ENCODE assay signal across 21 cellular contexts in the genomic region with DNA sequence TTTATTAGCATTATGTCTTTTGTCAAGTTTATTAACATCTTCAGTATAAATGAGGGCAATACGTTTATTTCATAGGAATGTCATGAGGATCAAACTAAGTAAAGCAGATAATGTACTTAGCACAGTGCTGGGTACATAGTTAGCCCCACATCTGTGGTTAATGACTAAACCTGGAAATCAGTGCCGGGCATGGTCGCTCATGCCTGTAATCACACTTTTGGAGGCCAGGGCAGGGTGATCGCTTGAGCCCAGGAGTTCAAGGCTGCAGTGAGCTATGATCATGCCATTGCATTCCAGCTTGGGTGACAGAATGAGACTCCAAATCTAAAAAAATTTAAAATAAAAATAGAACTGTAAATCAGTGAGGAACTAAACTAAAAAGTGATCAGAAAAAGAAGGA. TPM values are rescaled to one million over a fixed set of nuclear protein-coding genes. Genes with fewer than 3 reads are reported as not detected.
A peak's percentile ranks its signal among the peaks of the same experiment; 100 is the strongest.
DNase-seq lines count a peak whose midpoint lies in the region; ATAC-seq, FAIRE-seq and TF ChIP-seq lines count a peak whose summit lies in the region.
"Had no signal": no experiment of that assay in that cellular context is flagged by ENCODE, and none has a peak within 500 bp of the region (broad histone marks: within the 10 kb centered on the region; RNA-seq: fewer than 3 reads in every experiment).

No MANE protein-coding gene starts in this region.

- H3K27ac ChIP-seq in GM12878 (ENCODE audit: control insufficient read depth, insufficient read depth) (no peak overlapping the region), liver (ENCODE audit: low read depth in 1 of 2, low read length in 2 of 2) (no peak overlapping the region), heart right ventricle (no peak overlapping the region)
- H3K27ac ChIP-seq: 22Rv1, GM23248 had no signal

- TF ChIP-seq RAD21 in GM12878 (IDR thresholded peaks at IDR 0.05; ENCODE audit: insufficient read depth, low read depth, low read length) (no peak), liver (IDR thresholded peaks at IDR 0.05) (no peak)

- H2AFZ ChIP-seq in GM12878 (ENCODE audit: control insufficient read depth, low read depth, low read length), result no peak overlapping the region
- H2AFZ ChIP-seq: GM23248 had no signal

- DNase-seq in ACHN (peak; percentile 44), GM12878 (ENCODE audit: low read depth, low spot score) (peak; percentile 12), heart right ventricle (no peak), HuH-7.5 (ENCODE audit: low spot score) (no peak), NOMO-1 (lab: John Stamatoyannopoulos, UW; ENCODE audit: unreplicated experiment in 2 of 2) (no peak), HAP-1 (ENCODE audit: low spot score in 2 of 2) (no peak)
- DNase-seq: CD4-positive, CD25-positive, alpha-beta regulatory T cell; COR-L47; GDM1; GM23248; HCEC 1CT; KG1; MV-4-11; NCI-H1694 treated with DMSO at 0.1 percent for 48 hours; Right ventricle myocardium superior had no signal

- no peaks in the 10 kb centered on the region; the same call in 2 of the 3 replicates for H3K9me3 ChIP-seq in GM12878 (replicated peaks; ENCODE audit: control insufficient read depth, insufficient read depth, low read length)
- no peaks in the 10 kb centered on the region for H3K9me3 ChIP-seq in liver (ENCODE audit: control insufficient read depth in 4 of 4, low read length in 3 of 4)
- peaks cover 0 to 19% (median 0%) of the 10 kb centered on the region in 11 donors for H3K9me3 ChIP-seq in heart right ventricle
- no peaks in the 10 kb centered on the region for H3K9me3 ChIP-seq in HAP-1

- in situ Hi-C loops in ACHN (cut with HindIII; ENCODE audit: low pct_ligation_motif_present, low pct_unique_long_range_greater_than_20kb, low sequenced_read_pairs), result no loop called here
- in situ Hi-C loops in GM12878 (cut with MboI), result no loop called here
- in situ Hi-C loops in HAP-1 (cut with MboI; ENCODE audit: low sequenced_read_pairs), result no loop called here

- H4K20me1 ChIP-seq in GM12878 (ENCODE audit: control insufficient read depth, insufficient read depth), result no peaks in the 10 kb centered on the region

- H3K4me3 ChIP-seq in GM12878 (no peak overlapping the region), liver (ENCODE audit: low read depth in 1 of 3, low read length in 3 of 3) (no peak overlapping the region), heart right ventricle (no peak overlapping the region), HAP-1 (no peak overlapping the region)
- H3K4me3 ChIP-seq: GM23248 had no signal

- H3K4me1 ChIP-seq in GM12878 (ENCODE audit: control insufficient read depth, insufficient read depth, low read length) (no peaks in the 10 kb centered on the region), liver (ENCODE audit: control insufficient read depth in 4 of 4, insufficient read depth in 4 of 4, low read length in 3 of 4) (no peaks in the 10 kb centered on the region), heart right ventricle (no peaks in the 10 kb centered on the region), HAP-1 (no peaks in the 10 kb centered on the region)

- no peak for TF ChIP-seq EP300 in GM12878 (IDR thresholded peaks at IDR 0.05; ENCODE audit: borderline replicate concordance in 1 of 2, control insufficient read depth in 1 of 2, low read depth in 2 of 2, low read length in 2 of 2)

- CTCF ChIA-PET in GM12878 (lab: Yijun Ruan, JAX), result no interaction called here

- POLR2A ChIA-PET in GM12878 (lab: Charles Lee), result interaction anchor here (0.7 kb wide), 1 partner anchor 58 kb away, joined by 6 read pairs; no protein-coding TSS in a partner anchor

- no peak for TF ChIP-seq POLR2A in GM12878 (IDR thresholded peaks at IDR 0.05; ENCODE audit: low read depth, low read length)

- no peaks in the 10 kb centered on the region for H3K36me3 ChIP-seq in GM12878 (ENCODE audit: control insufficient read depth in 2 of 2, insufficient read depth in 2 of 2, low read length in 1 of 2)
- no peaks in the 10 kb centered on the region for H3K36me3 ChIP-seq in liver (ENCODE audit: control insufficient read depth in 4 of 4, insufficient read depth in 3 of 4, low read depth in 1 of 4, low read length in 3 of 4)
- no peaks in the 10 kb centered on the region for H3K36me3 ChIP-seq in heart right ventricle
- no peaks in the 10 kb centered on the region for H3K36me3 ChIP-seq in HAP-1 (replicated peaks)

- SMC1A ChIA-PET in GM12878 (lab: Charles Lee; ENCODE audit: uncharacterized antibody, unreplicated experiment), result no interaction called here

- H3K27me3 ChIP-seq in GM12878 (replicated peaks in 1 of 2; ENCODE audit: control insufficient read depth in 2 of 2, insufficient read depth in 2 of 2, low read length in 1 of 2) (no peaks in the 10 kb centered on the region), liver (ENCODE audit: control insufficient read depth in 4 of 4, insufficient read depth in 4 of 4, low read length in 3 of 4) (no peaks in the 10 kb centered on the region), heart right ventricle (no peaks in the 10 kb centered on the region), HAP-1 (ENCODE audit: low read depth) (no peaks in the 10 kb centered on the region)

- no peak overlapping the region for H3K4me2 ChIP-seq in GM12878 (ENCODE audit: control insufficient read depth, insufficient read depth)

- FAIRE-seq in GM12878 (lab: Jason Lieb, UNC), result no peak

- TF ChIP-seq CTCF in GM12878 (IDR thresholded peaks at IDR 0.05 in 2 of 3, conservative IDR thresholded peaks at IDR 0.05 in 1 of 3; ENCODE audit: control insufficient read depth in 2 of 3, extremely low read depth in 1 of 3, insufficient read depth in 1 of 3, low read depth in 3 of 3, low read length in 3 of 3) (no peak), liver (IDR thresholded peaks at IDR 0.05; ENCODE audit: low read depth, low read length, missing input control) (no peak), heart right ventricle (IDR thresholded peaks at IDR 0.05) (no peak)

- intact Hi-C loops in GM12878 (cut with micrococcal nuclease; ENCODE audit: unreplicated experiment) (no loop called here), heart right ventricle (cut with DNase I) (no loop called here)

- 24% methylated on average over 4 of the region's 4 CpGs for WGBS in GM12878 (ENCODE audit: insufficient coverage, insufficient replicate concordance, low lambda C conversion rate, missing lambda C conversion rate)
- WGBS in liver, result 63% methylated on average over 4 of the region's 4 CpGs
- WGBS in heart right ventricle, 2 donors, result 85 to 92% methylated on average over 4 of the region's 4 CpGs

- no peaks in the 10 kb centered on the region for H3K79me2 ChIP-seq in GM12878 (ENCODE audit: control insufficient read depth, insufficient read depth, low read length)

- RAD21 ChIA-PET in GM12878 (lab: Charles Lee; ENCODE audit: unreplicated experiment), result interaction anchor here (0.7 kb wide), 1 partner anchor 1054 kb away, joined by 3 read pairs; no protein-coding TSS in a partner anchor

- BruUV-seq in GM12878 (replicated peaks; lab: Mats Ljungman, UMichigan), result no TSS peak

- peak; percentile 48 for ATAC-seq in GM18907 (IDR thresholded peaks at IDR 0.05; ENCODE audit: unreplicated experiment)
- peak; percentile 88 for ATAC-seq in GM12878
- ATAC-seq in heart right ventricle, result no peak

- H3K9ac ChIP-seq in GM12878 (ENCODE audit: control insufficient read depth, insufficient read depth, low read length) (no peak overlapping the region), liver (ENCODE audit: low read depth in 1 of 2, low read length in 2 of 2) (no peak overlapping the region)
- H3K9ac ChIP-seq: GM23248 had no signal

TF ChIP-seq in GM12878, 131 proteins besides CTCF, POLR2A, EP300 and RAD21 (continues in another document):
- TF ChIP-seq HDGF (IDR thresholded peaks at IDR 0.05) (no peak), JUNB (IDR thresholded peaks at IDR 0.05) (no peak), FOXK2 (IDR thresholded peaks at IDR 0.05) (no peak)

TF ChIP-seq in liver, 16 proteins besides CTCF, POLR2A, EP300 and RAD21 (continues in another document):
- TF ChIP-seq, protein P1, sequence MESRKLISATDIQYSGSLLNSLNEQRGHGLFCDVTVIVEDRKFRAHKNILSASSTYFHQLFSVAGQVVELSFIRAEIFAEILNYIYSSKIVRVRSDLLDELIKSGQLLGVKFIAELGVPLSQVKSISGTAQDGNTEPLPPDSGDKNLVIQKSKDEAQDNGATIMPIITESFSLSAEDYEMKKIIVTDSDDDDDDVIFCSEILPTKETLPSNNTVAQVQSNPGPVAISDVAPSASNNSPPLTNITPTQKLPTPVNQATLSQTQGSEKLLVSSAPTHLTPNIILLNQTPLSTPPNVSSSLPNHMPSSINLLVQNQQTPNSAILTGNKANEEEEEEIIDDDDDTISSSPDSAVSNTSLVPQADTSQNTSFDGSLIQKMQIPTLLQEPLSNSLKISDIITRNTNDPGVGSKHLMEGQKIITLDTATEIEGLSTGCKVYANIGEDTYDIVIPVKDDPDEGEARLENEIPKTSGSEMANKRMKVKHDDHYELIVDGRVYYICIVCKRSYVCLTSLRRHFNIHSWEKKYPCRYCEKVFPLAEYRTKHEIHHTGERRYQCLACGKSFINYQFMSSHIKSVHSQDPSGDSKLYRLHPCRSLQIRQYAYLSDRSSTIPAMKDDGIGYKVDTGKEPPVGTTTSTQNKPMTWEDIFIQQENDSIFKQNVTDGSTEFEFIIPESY (IDR thresholded peaks at IDR 0.05), result no peak
- TF ChIP-seq YY1 (IDR thresholded peaks at IDR 0.05) (peak; percentile 40), RXRA (IDR thresholded peaks at IDR 0.05) (peak in 1 of 2 donors; percentile 55)

RNA-seq across cellular contexts. Expression of gene GUCY2C, which starts 44.8 kb away (rescaled TPM):
- 0.08 TPM in 1 of 2 replicates, not detected in the other for total RNA-seq in GM12878 (2013; cell fraction: nucleolus; rRNA removed)
- total RNA-seq in GM12878 (2014; rRNA removed) (0.11 and 0.16 TPM in 2 replicates), GM12878 (2014; rRNA removed; fragmentation: Illumina TruSeq; extraction: Trizol) (0.09 and 0.18 TPM in 2 replicates), GM12878 (2021) (0.08 TPM in 1 of 2 replicates, not detected in the other), liver (under 1 TPM in 1 of 2 donors, not detected in 1; 0.05 TPM), heart right ventricle (under 1 TPM in 2 of 10 donors, not detected in 8; 0.06 to 0.15 TPM)
- polyA plus RNA-seq in GM12878 (2011; ENCODE audit: low read depth), result 0.05 TPM
- polyA plus RNA-seq in GM12878 (2011; rRNA removed) (0.19 and 0.27 TPM in 2 replicates), GM12878 (2014; fragmentation: Illumina TruSeq; extraction: Trizol) (0.10 and 0.15 TPM in 2 replicates), GM12878 (2014; fragmentation: Nextera tagmentation; extraction: Ambion mirVana) (under 1 TPM; 0.57 to 0.60 TPM), GM12878 (2014; rRNA removed) (0.12 and 0.16 TPM in 2 replicates), GM12878 (2016; fragmentation: Nextera tagmentation; extraction: Ambion mirVana) (under 1 TPM; 0.42 to 0.44 TPM), liver (under 1 TPM in 1 of 2 donors, not detected in 1; 0.01 TPM), heart right ventricle (under 1 TPM in 1 of 2 donors, not detected in 1; 0.01 TPM)
- 0.12 and 0.13 TPM in 2 replicates for polyA plus RNA-seq in GM12878 (2011; cell fraction: cytosol; rRNA removed)
- 0.09 and 0.13 TPM in 2 replicates for polyA plus RNA-seq in GM12878 (2011; cell fraction: nucleus; rRNA removed)
- polyA plus RNA-seq in GM12878 (2012), result 0.07 and 0.11 TPM in 2 replicates
- 0.26 TPM in 1 of 2 replicates, not detected in the other for polyA minus RNA-seq in GM12878 (2011; rRNA and poly(A)+ RNA removed)
- not detected in 2 replicates for polyA minus RNA-seq in GM12878 (2011; cell fraction: cytosol; rRNA and poly(A)+ RNA removed)
- polyA minus RNA-seq in GM12878 (2011; cell fraction: nucleus; rRNA and poly(A)+ RNA removed), result 0.29 TPM in 1 of 2 replicates, not detected in the other
- total RNA-seq: CD4-positive, CD25-positive, alpha-beta regulatory T cell; Daoy; GM23248; NCI-H460; Right ventricle myocardium superior had no signal
- polyA plus RNA-seq: AG04450; CD4-positive, CD25-positive, alpha-beta regulatory T cell; GM23248 had no signal

Comparison
In these comparisons a context has a peak if more than half of its experiments do, and no peak if none do; other contexts are left out.
1. DNase-seq: peak in ACHN (single experiment) and GM12878 (single experiment); none in heart right ventricle (0 of 2), HuH-7.5 (single experiment), NOMO-1 (0 of 2) and HAP-1 (0 of 2).
2. ATAC-seq: peak in GM18907 (single experiment) and GM12878 (single experiment); none in heart right ventricle (0 of 8).